ENCODE assay signal across 25 cellular contexts in genomic region chr17:39650121-39650579, GRCh38. TPM values are rescaled to one million over a fixed set of nuclear protein-coding genes. Genes with fewer than 3 reads are reported as not detected.
DNase-seq lines count a peak whose midpoint lies in the region; ATAC-seq lines count a peak whose summit lies in the region.
"Had no signal": no experiment of that assay in that cellular context is flagged by ENCODE, and none has a peak within 500 bp of the region (broad histone marks: within the 10 kb centered on the region; RNA-seq: fewer than 3 reads in every experiment).

No MANE protein-coding gene starts in this region.

- H3K9me3 Mint-ChIP-seq in activated T-cell treated with anti-CD3 and anti-CD28 coated beads, Interleukin-2, amount 50 U/mL, for 24 hours, result no peaks in the 10 kb centered on the region
- H3K9me3 Mint-ChIP-seq in activated T-cell treated with anti-CD3 and anti-CD28 coated beads, Interleukin-2, amount 50 U/mL, for 4 hours, result no peaks in the 10 kb centered on the region
- H3K9me3 Mint-ChIP-seq in stimulated activated effector memory CD8-positive, alpha-beta T cell treated with anti-CD3 and anti-CD28 coated beads, Interleukin-12 subunit alpha, Interleukin-12 subunit beta, amount 100 ng/mL, for 72 hours, result no peaks in the 10 kb centered on the region
- H3K9me3 Mint-ChIP-seq: stimulated activated naive CD8-positive, alpha-beta T cell treated with anti-CD3 and anti-CD28 coated beads, Interleukin-15, amount 100 ng/mL, for 72 hours had no signal

- H3K4me3 Mint-ChIP-seq in activated T-cell treated with anti-CD3 and anti-CD28 coated beads, Interleukin-2, amount 50 U/mL, for 24 hours, result no peak overlapping the region
- no peak overlapping the region for H3K4me3 Mint-ChIP-seq in activated T-cell treated with anti-CD3 and anti-CD28 coated beads, Interleukin-2, amount 50 U/mL, for 4 hours
- no peak overlapping the region for H3K4me3 Mint-ChIP-seq in stimulated activated effector memory CD8-positive, alpha-beta T cell treated with anti-CD3 and anti-CD28 coated beads, Interleukin-12 subunit alpha, Interleukin-12 subunit beta, amount 100 ng/mL, for 72 hours
- H3K4me3 Mint-ChIP-seq: stimulated activated naive CD8-positive, alpha-beta T cell treated with anti-CD3 and anti-CD28 coated beads, Interleukin-15, amount 100 ng/mL, for 72 hours had no signal

- no peak for ATAC-seq in activated T-cell treated with anti-CD3 and anti-CD28 coated beads, Interleukin-2, amount 50 U/mL, for 4 hours
- no peak for ATAC-seq in stimulated activated effector memory CD8-positive, alpha-beta T cell treated with anti-CD3 and anti-CD28 coated beads, Interleukin-12 subunit alpha, Interleukin-12 subunit beta, amount 100 ng/mL, for 72 hours
- ATAC-seq in HG02938 (IDR thresholded peaks at IDR 0.05; ENCODE audit: unreplicated experiment), result no peak
- ATAC-seq: left cardiac atrium; sciatic nerve; stimulated activated naive CD8-positive, alpha-beta T cell treated with anti-CD3 and anti-CD28 coated beads, Interleukin-15, amount 100 ng/mL, for 72 hours had no signal

- no peaks in the 10 kb centered on the region for H3K27me3 Mint-ChIP-seq in activated T-cell treated with anti-CD3 and anti-CD28 coated beads, Interleukin-2, amount 50 U/mL, for 24 hours
- no peaks in the 10 kb centered on the region for H3K27me3 Mint-ChIP-seq in activated T-cell treated with anti-CD3 and anti-CD28 coated beads, Interleukin-2, amount 50 U/mL, for 4 hours (ENCODE audit: low read depth)
- H3K27me3 Mint-ChIP-seq: stimulated activated naive CD8-positive, alpha-beta T cell treated with anti-CD3 and anti-CD28 coated beads, Interleukin-15, amount 100 ng/mL, for 72 hours had no signal

- peaks cover 21% of the 10 kb centered on the region for H3K36me3 Mint-ChIP-seq in activated T-cell treated with anti-CD3 and anti-CD28 coated beads, Interleukin-2, amount 50 U/mL, for 24 hours (ENCODE audit: low read depth)
- peaks cover 9% of the 10 kb centered on the region for H3K36me3 Mint-ChIP-seq in activated T-cell treated with anti-CD3 and anti-CD28 coated beads, Interleukin-2, amount 50 U/mL, for 4 hours (ENCODE audit: insufficient read depth)
- peaks cover 27% of the 10 kb centered on the region for H3K36me3 Mint-ChIP-seq in stimulated activated effector memory CD8-positive, alpha-beta T cell treated with anti-CD3 and anti-CD28 coated beads, Interleukin-12 subunit alpha, Interleukin-12 subunit beta, amount 100 ng/mL, for 72 hours

- H3K4me1 Mint-ChIP-seq in activated T-cell treated with anti-CD3 and anti-CD28 coated beads, Interleukin-2, amount 50 U/mL, for 24 hours (ENCODE audit: low read depth), result peaks cover 32% of the 10 kb centered on the region
- H3K4me1 Mint-ChIP-seq in activated T-cell treated with anti-CD3 and anti-CD28 coated beads, Interleukin-2, amount 50 U/mL, for 4 hours (ENCODE audit: low read depth), result peaks cover 48% of the 10 kb centered on the region
- peaks cover 50% of the 10 kb centered on the region for H3K4me1 Mint-ChIP-seq in stimulated activated effector memory CD8-positive, alpha-beta T cell treated with anti-CD3 and anti-CD28 coated beads, Interleukin-12 subunit alpha, Interleukin-12 subunit beta, amount 100 ng/mL, for 72 hours

- peak overlapping the region; percentile 38 for H3K27ac Mint-ChIP-seq in activated T-cell treated with anti-CD3 and anti-CD28 coated beads, Interleukin-2, amount 50 U/mL, for 24 hours
- H3K27ac Mint-ChIP-seq in stimulated activated effector memory CD8-positive, alpha-beta T cell treated with anti-CD3 and anti-CD28 coated beads, Interleukin-12 subunit alpha, Interleukin-12 subunit beta, amount 100 ng/mL, for 72 hours, result peak overlapping the region; percentile 69

- no peak for DNase-seq in activated T-cell treated with anti-CD3 and anti-CD28 coated beads, Interleukin-2, amount 50 U/mL, for 24 hours
- no peak for DNase-seq in activated T-cell treated with anti-CD3 and anti-CD28 coated beads, Interleukin-2, amount 50 U/mL, for 4 hours
- peak; percentile 18 for DNase-seq in amniotic epithelial cell (ENCODE audit: low read depth)
- no peak for DNase-seq in stimulated activated effector memory CD8-positive, alpha-beta T cell treated with anti-CD3 and anti-CD28 coated beads, Interleukin-12 subunit alpha, Interleukin-12 subunit beta, amount 100 ng/mL, for 72 hours (ENCODE audit: low spot score in 2 of 2)
- DNase-seq in stimulated activated CD4-positive, alpha-beta T cell treated with anti-CD3 and anti-CD28 coated beads, Interleukin-2, amount 100 ng/mL, for 24 hours, result no peak
- DNase-seq: activated CD4-positive, alpha-beta T cell treated with anti-CD3 and anti-CD28 coated beads for 4 hours; activated CD8-positive, alpha-beta memory T cell treated with anti-CD3 and anti-CD28 coated beads, Interleukin-2, amount 50 U/mL, for 4 hours; activated naive CD4-positive, alpha-beta T cell treated with Interleukin-2 at 50 U/mL for 16 hours; DND-41; foreskin fibroblast; H7; KG1; left cardiac atrium; midbrain; NCI-H1048; NCI-H2107; NCI-H526; stimulated activated naive CD8-positive, alpha-beta T cell treated with anti-CD3 and anti-CD28 coated beads, Interleukin-15, amount 100 ng/mL, for 72 hours; T-helper 9 cell; upper lobe of left lung had no signal

RNA-seq across cellular contexts. Expression of gene STARD3, which starts 13.2 kb away (rescaled TPM):
- 10 to 100 TPM; 66.0 to 67.1 (median 66.4) TPM for total RNA-seq in activated T-cell treated with anti-CD3 and anti-CD28 coated beads, Interleukin-2, amount 50 U/mL, for 4 hours

RNA-seq across cellular contexts. Expression of gene TCAP, which starts 15.0 kb away (rescaled TPM):
- total RNA-seq in activated T-cell treated with anti-CD3 and anti-CD28 coated beads, Interleukin-2, amount 50 U/mL, for 4 hours, result 1 to 10 TPM in 2 of 3 donors, under 1 TPM in 1; 0.73 to 1.4 (median 1.4) TPM

RNA-seq across cellular contexts. Expression of gene PNMT, which starts 18.1 kb away (rescaled TPM):
- total RNA-seq in activated T-cell treated with anti-CD3 and anti-CD28 coated beads, Interleukin-2, amount 50 U/mL, for 4 hours, result not detected
- total RNA-seq: A673, OCI-LY7, SJSA1 had no signal

RNA-seq across cellular contexts. Expression of gene PPP1R1B, which starts 23.4 kb away (rescaled TPM):
- under 1 TPM in 1 of 3 donors, not detected in 2; 0.18 TPM for total RNA-seq in activated T-cell treated with anti-CD3 and anti-CD28 coated beads, Interleukin-2, amount 50 U/mL, for 4 hours
- total RNA-seq: OCI-LY7, SJSA1 had no signal

RNA-seq across cellular contexts. Expression of gene PGAP3, which starts 37.7 kb away (rescaled TPM):
- 10 to 100 TPM; 14.6 to 16.5 (median 16.3) TPM for total RNA-seq in activated T-cell treated with anti-CD3 and anti-CD28 coated beads, Interleukin-2, amount 50 U/mL, for 4 hours
